Comparison of ENCODE assay signal across 8 cellular contexts in genomic region chr10:131503992-131504391, GRCh38.
"Had no signal": no experiment of that assay in that cellular context is flagged by ENCODE, and none has a peak within 500 bp of the region (broad histone marks: within the 10 kb centered on the region; RNA-seq: fewer than 3 reads in every experiment).

No MANE protein-coding gene starts in this region.

- H3K4me3 Mint-ChIP-seq: IgD-negative memory B cell had no signal

- H2AFZ ChIP-seq: GM23248 had no signal

- ATAC-seq: HCT116 had no signal

- H3K27ac ChIP-seq: GM23248 had no signal

- DNase-seq: GM23248, GOT3, H7, KG1 had no signal

- H3K27ac Mint-ChIP-seq: IgD-negative memory B cell had no signal

- H3K4me1 Mint-ChIP-seq: IgD-negative memory B cell had no signal

- H3K9me3 ChIP-seq: HAP-1 had no signal

- H3K36me3 ChIP-seq: HAP-1 had no signal

- H3K9ac ChIP-seq: GM23248 had no signal

- H3K4me1 ChIP-seq: HAP-1 had no signal

- H3K27me3 Mint-ChIP-seq: IgD-negative memory B cell had no signal

- H3K4me3 ChIP-seq: GM23248, HAP-1 had no signal

- FAIRE-seq: HTR-8/SVneo had no signal
